In the genomic region with DNA sequence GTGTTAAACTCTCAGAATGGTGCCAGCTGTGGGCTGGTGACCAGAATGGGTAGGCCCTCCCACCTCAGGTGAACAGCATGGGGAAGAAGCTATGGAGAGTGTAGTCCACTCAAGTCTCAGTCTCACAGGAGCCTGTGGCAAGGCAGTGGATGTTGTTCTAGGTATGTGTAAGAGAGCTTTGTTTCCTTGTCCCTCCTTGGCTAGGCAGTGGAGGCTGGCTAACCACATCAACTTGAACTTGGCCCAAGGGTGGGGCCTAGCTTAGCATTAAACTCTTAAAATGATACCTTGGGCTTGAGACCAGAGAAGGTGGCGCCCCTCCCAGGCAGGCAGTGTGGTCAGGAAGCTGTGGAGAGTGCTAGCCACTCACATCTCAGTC, we compare ENCODE assay signal across 1 cellular context.
TF ChIP-seq lines count a peak whose summit lies in the region.

No MANE protein-coding gene starts in this region.

TF ChIP-seq in H1, 55 proteins besides CTCF, POLR2A, EP300 and RAD21 (continued from another document):
- no peak for TF ChIP-seq E2F6 (IDR thresholded peaks at IDR 0.05)
- TF ChIP-seq SRF (IDR thresholded peaks at IDR 0.05; ENCODE audit: low read depth, low read length): no peak
- TF ChIP-seq JUN (IDR thresholded peaks at IDR 0.05; ENCODE audit: low read depth, low read length): no peak
- no peak for TF ChIP-seq SP2 (IDR thresholded peaks at IDR 0.05; ENCODE audit: low read length)
- no peak for TF ChIP-seq ASH2L (IDR thresholded peaks at IDR 0.05; ENCODE audit: low read length)
- no peak for TF ChIP-seq YY1 (IDR thresholded peaks at IDR 0.05; ENCODE audit: low read depth, low read length)
- TF ChIP-seq ATF2 (IDR thresholded peaks at IDR 0.05; ENCODE audit: low read length): no peak
